8 cellular contexts compared by ENCODE assay signal in the genomic region with DNA sequence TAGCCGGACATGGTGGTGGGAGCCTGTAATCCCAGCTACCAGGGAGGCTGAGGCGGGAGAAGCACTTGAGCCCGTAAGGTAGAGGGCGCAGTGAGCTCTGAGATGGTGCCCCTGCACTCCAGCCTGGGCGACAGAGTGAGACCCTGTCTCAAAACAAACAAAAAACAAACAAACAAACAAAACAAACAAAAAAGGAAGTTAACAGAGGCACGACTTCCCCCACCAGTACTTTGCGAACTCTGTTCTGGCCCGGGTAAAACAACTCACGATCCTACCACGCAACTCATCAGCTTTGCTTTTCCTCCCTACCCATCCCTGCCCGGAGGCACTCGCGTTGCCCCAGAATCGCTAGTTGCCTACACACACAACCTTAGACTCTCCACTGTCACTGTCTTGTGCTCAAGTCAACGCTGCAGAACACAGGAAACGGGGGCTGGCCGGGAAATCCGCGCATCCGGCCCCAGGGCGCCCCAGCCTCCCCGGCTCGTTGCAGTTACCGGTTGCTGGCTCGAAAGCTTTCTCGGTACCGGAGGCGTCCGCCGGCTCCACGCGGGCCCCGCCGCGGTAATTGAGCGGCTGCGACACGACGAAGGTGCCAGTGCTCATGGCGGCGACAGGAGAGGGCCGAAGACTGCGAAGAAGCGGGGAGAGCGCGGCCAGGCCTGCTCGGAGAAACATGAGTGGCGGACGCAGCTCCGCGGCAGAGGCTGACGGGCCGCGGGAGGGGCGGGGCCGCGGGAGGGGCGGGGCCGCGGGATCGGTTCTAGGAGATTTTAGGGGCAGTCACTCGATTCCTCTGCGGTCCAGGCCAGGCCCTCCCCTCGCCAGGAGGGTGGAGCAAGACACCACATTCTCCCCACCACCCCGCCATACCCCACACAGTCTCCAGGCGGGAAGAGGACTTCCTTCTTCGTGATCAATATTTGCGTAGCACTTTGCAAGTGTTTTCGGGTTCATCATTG. TPM values are rescaled to one million over a fixed set of nuclear protein-coding genes. Genes with fewer than 3 reads are reported as not detected.
DNase-seq lines count a peak whose midpoint lies in the region; ATAC-seq and TF ChIP-seq lines count a peak whose summit lies in the region.

A gene (minus strand): TSS at position 682 of the 962 bp plus-strand sequence. CDS start 4 bp downstream, at position 678.

- ATAC-seq in HG02884 (IDR thresholded peaks at IDR 0.05; ENCODE audit: unreplicated experiment) (peak; percentile 91), heart left ventricle (peak; percentile 94 to 98 (median 96)), upper lobe of right lung (peak; percentile 98)

- H3K36me3 ChIP-seq in heart left ventricle, result peaks cover 0 to 10% (median 0%) of the 10 kb centered on the region in 9 donors
- no peaks in the 10 kb centered on the region for H3K36me3 ChIP-seq in upper lobe of right lung

- H3K36me3 Mint-ChIP-seq in progenitor cell of endocrine pancreas (ENCODE audit: insufficient read depth), result peaks cover 4% of the 10 kb centered on the region

- intact Hi-C loops in heart left ventricle (cut with DNase I), result loop anchor here in 9 of 10 donors (1.0 to 10.0 kb wide), 10 partner anchors 63 to 101 kb away; a partner anchor contains a TSS
- intact Hi-C loops in upper lobe of right lung (cut with DNase I), result no loop called here

- H3K27me3 Mint-ChIP-seq in progenitor cell of endocrine pancreas, result peaks cover 6% of the 10 kb centered on the region

- H3K27me3 ChIP-seq in heart left ventricle, result no peaks in the 10 kb centered on the region
- no peaks in the 10 kb centered on the region for H3K27me3 ChIP-seq in upper lobe of right lung

- TF ChIP-seq CTCF in heart left ventricle (IDR thresholded peaks at IDR 0.05), result peak in 9 of 12 donors; percentile 7 to 52 (median 41)
- peak; percentile 58 for TF ChIP-seq CTCF in progenitor cell of endocrine pancreas (IDR thresholded peaks at IDR 0.05; ENCODE audit: unreplicated experiment)
- peak; percentile 40 for TF ChIP-seq CTCF in upper lobe of right lung (IDR thresholded peaks at IDR 0.05)

- H3K4me1 Mint-ChIP-seq in progenitor cell of endocrine pancreas (ENCODE audit: low read depth), result peaks cover 8% of the 10 kb centered on the region

- H3K4me3 Mint-ChIP-seq in progenitor cell of endocrine pancreas (ENCODE audit: low read depth), result peak within 1 kb of the TSS; percentile 96

- peak; percentile 90 for TF ChIP-seq POLR2A in GM15510 (IDR thresholded peaks at IDR 0.05; ENCODE audit: borderline replicate concordance, extremely low read depth, insufficient read length)
- TF ChIP-seq POLR2A in heart left ventricle (IDR thresholded peaks at IDR 0.05), result peak in 1 of 2 donors; percentile 87

- H3K27ac Mint-ChIP-seq in progenitor cell of endocrine pancreas, result peak within 1 kb of the TSS; percentile 98

- H3K9me3 ChIP-seq in heart left ventricle (no peaks in the 10 kb centered on the region), upper lobe of right lung (no peaks in the 10 kb centered on the region)

- peak within 1 kb of the TSS; percentile 75 for H3K27ac ChIP-seq in adipose tissue (ENCODE audit: low read depth, low read length)
- H3K27ac ChIP-seq in heart left ventricle, result peak within 1 kb of the TSS; percentile 80 to 98 (median 94)
- H3K27ac ChIP-seq in upper lobe of right lung, result peak within 1 kb of the TSS; percentile 96

- no peaks in the 10 kb centered on the region for H3K9me3 Mint-ChIP-seq in progenitor cell of endocrine pancreas (ENCODE audit: low read depth)

- DNase-seq in NCI-H146 (lab: John Stamatoyannopoulos, UW), result peak; percentile 94
- DNase-seq in T-helper 1 cell, result peak; percentile 73 to 91 (median 80)
- peak; percentile 89 to 95 (median 92) for DNase-seq in heart left ventricle
- DNase-seq in progenitor cell of endocrine pancreas (ENCODE audit: low spot score, unreplicated experiment), result peak; percentile 77
- DNase-seq in upper lobe of right lung, result peak; percentile 95

- peak within 1 kb of the TSS; percentile 41 to 89 (median 70) for H3K4me3 ChIP-seq in heart left ventricle
- H3K4me3 ChIP-seq in upper lobe of right lung, result peak within 1 kb of the TSS; percentile 71

- H3K4me1 ChIP-seq in heart left ventricle, result peaks cover 0 to 31% (median 19%) of the 10 kb centered on the region in 12 donors
- H3K4me1 ChIP-seq in upper lobe of right lung, result peaks cover 22% of the 10 kb centered on the region

- WGBS in adipose tissue, 3 donors, result 0 to 1% (median 1%) methylated on average over 67 to 69 of the region's 69 CpGs
- WGBS in heart left ventricle, 4 donors, result 0 to 1% (median 1%) methylated on average over 26 to 69 of the region's 69 CpGs

RNA-seq across cellular contexts. Expression of the gene that starts here (rescaled TPM):
- polyA plus RNA-seq in adipose tissue (100 to 1,000 TPM in 1 of 3 donors, 10 to 100 TPM in 2; 33.3 to 122 (median 63.1) TPM), heart left ventricle (10 to 100 TPM; 21.6 to 41.6 TPM)
- total RNA-seq in heart left ventricle (10 to 100 TPM; 51.1 to 77.0 (median 66.1) TPM), progenitor cell of endocrine pancreas (37.3 and 39.0 TPM in 2 replicates), upper lobe of right lung (68.5 TPM)

Comparison
In these comparisons a context has a peak if more than half of its experiments do, and no peak if none do; other contexts are left out.
1. Peak in every context shown above with its lines: DNase-seq, ATAC-seq, H3K4me3 ChIP-seq and H3K27ac ChIP-seq.